Comparison of ENCODE assay signal across 8 cellular contexts in the genomic region with DNA sequence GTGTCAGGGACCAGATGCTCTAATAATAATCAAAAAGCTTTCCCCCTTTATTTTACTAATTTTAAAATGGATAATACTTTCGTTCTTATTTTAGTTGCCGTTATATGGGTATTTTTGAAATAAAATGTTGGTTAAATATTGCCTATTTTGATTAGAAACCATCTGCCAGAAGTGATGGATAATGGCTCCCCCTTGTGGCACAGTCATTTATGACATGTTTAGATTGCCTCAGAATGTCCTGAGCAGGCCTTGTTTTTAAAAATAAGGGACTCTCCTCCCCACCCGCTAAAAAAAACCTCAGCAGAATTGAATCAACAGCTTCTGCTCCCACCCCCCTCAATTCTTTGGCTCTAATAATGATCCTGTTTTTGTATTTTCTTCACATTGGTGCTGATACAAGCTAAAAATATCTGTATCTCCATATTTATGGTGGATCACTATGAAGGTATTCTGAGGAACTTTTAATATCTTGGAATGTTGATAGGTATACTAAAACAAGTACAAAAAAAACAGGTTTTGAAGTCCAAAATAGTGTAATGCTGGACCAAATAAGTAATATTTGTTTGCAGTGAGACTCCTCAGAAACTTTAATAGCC. TPM values are rescaled to one million over a fixed set of nuclear protein-coding genes. Genes with fewer than 3 reads are reported as not detected.
DNase-seq lines count a peak whose midpoint lies in the region; ATAC-seq and TF ChIP-seq lines count a peak whose summit lies in the region.

No MANE protein-coding gene starts in this region.

- no peak overlapping the region for H3K4me2 ChIP-seq in PC-9
- H3K4me2 ChIP-seq in neuronal stem cell (ENCODE audit: insufficient read depth, low read length, poor library complexity, severe bottlenecking): no peak overlapping the region

- H3K9me3 ChIP-seq in PC-9 (ENCODE audit: insufficient read depth, low read depth): no peaks in the 10 kb centered on the region
- no peaks in the 10 kb centered on the region for H3K9me3 ChIP-seq in neuronal stem cell (replicated peaks in 1 of 2; ENCODE audit: control insufficient read depth in 2 of 2, insufficient read depth in 1 of 2, low read depth in 1 of 2, low read length in 2 of 2)
- no peaks in the 10 kb centered on the region for H3K9me3 ChIP-seq in testis

- H3K27me3 ChIP-seq in PC-9 (ENCODE audit: insufficient read depth, low read depth) (no peaks in the 10 kb centered on the region), neuronal stem cell (ENCODE audit: control insufficient read depth in 3 of 3, insufficient read depth in 3 of 3, low read depth in 1 of 3, low read length in 3 of 3) (no peaks in the 10 kb centered on the region), testis (no peaks in the 10 kb centered on the region)

- H3K4ac ChIP-seq in neuronal stem cell (ENCODE audit: low read length): no peak overlapping the region

- H3K27me3 Mint-ChIP-seq in activated T-helper 1 cell treated with anti-CD3 and anti-CD28 coated beads, Interleukin-12 subunit alpha, Interleukin-12 subunit beta, Interleukin-2, Interleukin-4 antibody, amounts not matched to agents 30 ng/mL and 10 ng/mL and 1 ng/mL, durations not matched to agents 14 hours and 24 hours and 36 hours (ENCODE audit: insufficient read depth): no peaks in the 10 kb centered on the region

- H3K79me2 ChIP-seq in PC-9 (ENCODE audit: low read depth): peaks cover 18% of the 10 kb centered on the region

- H4K91ac ChIP-seq in neuronal stem cell (ENCODE audit: low read depth, low read length, poor library complexity): no peak overlapping the region

- no peak overlapping the region for H2BK120ac ChIP-seq in neuronal stem cell (ENCODE audit: low read depth, low read length)

- WGBS in neuronal stem cell (ENCODE audit: extremely low coverage in 2 of 2, insufficient read length in 2 of 2, insufficient replicate concordance in 1 of 2), 2 donors: no CpG with 5 or more reads among the region's 3 CpGs
- WGBS in testis, 2 donors: 13 to 24% methylated on average over 3 of the region's 3 CpGs

- H3K36me3 ChIP-seq in PC-9 (ENCODE audit: low read depth): no peaks in the 10 kb centered on the region
- peaks cover 0 to 13% of the 10 kb centered on the region in 2 donors for H3K36me3 ChIP-seq in neuronal stem cell (replicated peaks in 1 of 2; ENCODE audit: control insufficient read depth in 2 of 2, insufficient read depth in 2 of 2, low read length in 2 of 2)
- H3K36me3 ChIP-seq in testis (ENCODE audit: low read depth, missing control alignments): no peaks in the 10 kb centered on the region

- intact Hi-C loops in PC-9 (cut with micrococcal nuclease; ENCODE audit: unreplicated experiment) (loop anchor here (1.0 to 5.0 kb wide), 2 partner anchors 87 to 102 kb away; no protein-coding TSS in a partner anchor), testis (cut with DNase I; ENCODE audit: low total_unique reads) (no loop called here)
- intact Hi-C loops in activated T-helper 1 cell treated with anti-CD3 and anti-CD28 coated beads, Interleukin-12 subunit alpha, Interleukin-12 subunit beta, Interleukin-2, Interleukin-4 antibody, amounts not matched to agents 30 ng/mL and 10 ng/mL and 1 ng/mL, durations not matched to agents 14 hours and 24 hours and 36 hours (cut with micrococcal nuclease): loop anchor here (1.0 to 5.0 kb wide), 4 partner anchors 63 to 222 kb away; a partner anchor contains a TSS

- H3K4me1 ChIP-seq in PC-9 (replicated peaks; ENCODE audit: insufficient read depth) (0 out of 2 replicates have a peak, but pooled peaks cover 3% of the 10 kb centered on the region), neuronal stem cell (ENCODE audit: control insufficient read depth in 2 of 2, insufficient read depth in 1 of 2, low read depth in 1 of 2, low read length in 2 of 2) (no peaks in the 10 kb centered on the region), testis (no peaks in the 10 kb centered on the region)

- CTCF ChIA-PET in PC-9 (lab: Charles Lee): interaction anchor here (0.6 to 1.6 kb wide), 7 partner anchors 61 to 642 kb away, joined by 3 to 8 read pairs (median 4); no protein-coding TSS in a partner anchor

- no peak overlapping the region for H2BK12ac ChIP-seq in neuronal stem cell (ENCODE audit: low read length)

- H3K9ac ChIP-seq in neuronal stem cell (ENCODE audit: low read depth, low read length, poor library complexity): no peak overlapping the region

- ATAC-seq in GM21619 (IDR thresholded peaks at IDR 0.05; ENCODE audit: unreplicated experiment): no peak

- no peak overlapping the region for H3K4me3 Mint-ChIP-seq in activated T-helper 1 cell treated with anti-CD3 and anti-CD28 coated beads, Interleukin-12 subunit alpha, Interleukin-12 subunit beta, Interleukin-2, Interleukin-4 antibody, amounts not matched to agents 30 ng/mL and 10 ng/mL and 1 ng/mL, durations not matched to agents 14 hours and 24 hours and 36 hours

- no peak overlapping the region for H2BK5ac ChIP-seq in neuronal stem cell (ENCODE audit: low read length)

- no peak for TF ChIP-seq POLR2A in testis (IDR thresholded peaks at IDR 0.05)

- H4K20me1 ChIP-seq in PC-9 (ENCODE audit: insufficient read depth): peaks cover 8% of the 10 kb centered on the region; the same call in 1 of the 2 replicates

- no peaks in the 10 kb centered on the region for H3K9me3 Mint-ChIP-seq in activated T-helper 1 cell treated with anti-CD3 and anti-CD28 coated beads, Interleukin-12 subunit alpha, Interleukin-12 subunit beta, Interleukin-2, Interleukin-4 antibody, amounts not matched to agents 30 ng/mL and 10 ng/mL and 1 ng/mL, durations not matched to agents 14 hours and 24 hours and 36 hours

- peaks cover 6% of the 10 kb centered on the region for H3K36me3 Mint-ChIP-seq in activated T-helper 1 cell treated with anti-CD3 and anti-CD28 coated beads, Interleukin-12 subunit alpha, Interleukin-12 subunit beta, Interleukin-2, Interleukin-4 antibody, amounts not matched to agents 30 ng/mL and 10 ng/mL and 1 ng/mL, durations not matched to agents 14 hours and 24 hours and 36 hours (ENCODE audit: low read depth)

- DNase-seq in EL (peak; percentile 66), HUDEP-2 (lab: John Stamatoyannopoulos, UW; ENCODE audit: unreplicated experiment in 76 of 76) (peak in 58 of 76 experiments; percentile 1 to 76 (median 32)), PC-9 (peak; percentile 40 to 55), fibroblast of pulmonary artery (ENCODE audit: low read depth) (peak; percentile 87), neuronal stem cell (ENCODE audit: low spot score) (peak; percentile 75), testis (peak; percentile 84)
- peak; percentile 51 for DNase-seq in activated T-helper 1 cell treated with anti-CD3 and anti-CD28 coated beads, Interleukin-12 subunit alpha, Interleukin-12 subunit beta, Interleukin-2, Interleukin-4 antibody, amounts not matched to agents 30 ng/mL and 10 ng/mL and 1 ng/mL, durations not matched to agents 14 hours and 24 hours and 36 hours (ENCODE audit: low spot score)

- no peak overlapping the region for H3K23ac ChIP-seq in neuronal stem cell (ENCODE audit: low read depth, low read length, poor library complexity)

- H2AK5ac ChIP-seq in neuronal stem cell (ENCODE audit: low read depth, low read length): no peak overlapping the region

- H3K79me1 ChIP-seq in neuronal stem cell (ENCODE audit: low read depth, low read length): no peaks in the 10 kb centered on the region

- H3K9me2 ChIP-seq in PC-9 (ENCODE audit: insufficient read depth): no peaks in the 10 kb centered on the region

- H3K4me1 Mint-ChIP-seq in activated T-helper 1 cell treated with anti-CD3 and anti-CD28 coated beads, Interleukin-12 subunit alpha, Interleukin-12 subunit beta, Interleukin-2, Interleukin-4 antibody, amounts not matched to agents 30 ng/mL and 10 ng/mL and 1 ng/mL, durations not matched to agents 14 hours and 24 hours and 36 hours (ENCODE audit: low read depth): peaks cover 25% of the 10 kb centered on the region

- H3K18ac ChIP-seq in neuronal stem cell (ENCODE audit: low read length): no peak overlapping the region

- no peak overlapping the region for H4K8ac ChIP-seq in neuronal stem cell (ENCODE audit: low read depth, low read length)

- H3K14ac ChIP-seq in neuronal stem cell (ENCODE audit: low read length): no peak overlapping the region

- POLR2A ChIA-PET in PC-9 (lab: Charles Lee; ENCODE audit: unreplicated experiment): interaction anchor here (0.7 kb wide), 1 partner anchor 63 kb away, joined by 14 read pairs; a partner anchor contains a TSS

- H3F3A ChIP-seq in PC-9 (ENCODE audit: insufficient read depth, low read depth): peaks cover 19% of the 10 kb centered on the region; the same call in 1 of the 2 replicates

- no peak overlapping the region for H2AFZ ChIP-seq in PC-9
- no peak overlapping the region for H2AFZ ChIP-seq in neuronal stem cell (ENCODE audit: low read length)

- H3K27ac ChIP-seq in PC-9 (no peak overlapping the region; the same call in 1 of the 2 replicates), neuronal stem cell (replicated peaks; ENCODE audit: low read length) (no peak overlapping the region), testis (no peak overlapping the region)

- H3K4me3 ChIP-seq in PC-9 (no peak overlapping the region), fibroblast of pulmonary artery (replicated peaks; ENCODE audit: low read depth, low read length) (no peak overlapping the region), neuronal stem cell (ENCODE audit: low read length in 2 of 2) (no peak overlapping the region), testis (no peak overlapping the region)

- no TSS peak for BruUV-seq in PC-9 (replicated peaks; lab: Mats Ljungman, UMichigan)

- H3K27ac Mint-ChIP-seq in activated T-helper 1 cell treated with anti-CD3 and anti-CD28 coated beads, Interleukin-12 subunit alpha, Interleukin-12 subunit beta, Interleukin-2, Interleukin-4 antibody, amounts not matched to agents 30 ng/mL and 10 ng/mL and 1 ng/mL, durations not matched to agents 14 hours and 24 hours and 36 hours: no peak overlapping the region

- no peak overlapping the region for H2BK15ac ChIP-seq in neuronal stem cell (ENCODE audit: low read length)

- TF ChIP-seq CTCF in PC-9 (conservative IDR thresholded peaks at IDR 0.05) (peak; percentile 92), fibroblast of pulmonary artery (IDR thresholded peaks at IDR 0.05; ENCODE audit: low read length, missing control alignments) (peak; percentile 68), testis (IDR thresholded peaks at IDR 0.05) (peak; percentile 75 to 89 (median 84))

RNA-seq across cellular contexts. Expression of a gene that starts 38.8 kb away (rescaled TPM):
- 19.5 and 29.1 TPM in 2 replicates for total RNA-seq in PC-9 (2021)
- 9.0 and 11.0 TPM in 2 replicates for total RNA-seq in activated T-helper 1 cell treated with anti-CD3 and anti-CD28 coated beads, Interleukin-12 subunit alpha, Interleukin-12 subunit beta, Interleukin-2, Interleukin-4 antibody, amounts not matched to agents 30 ng/mL and 10 ng/mL and 1 ng/mL, durations not matched to agents 14 hours and 24 hours and 36 hours
- 36.4 TPM for polyA plus RNA-seq in neuronal stem cell (2013, experiment 1 of 2)
- polyA plus RNA-seq in neuronal stem cell (2013, experiment 2 of 2): 36.2 TPM
- total RNA-seq in testis: 10 to 100 TPM; 21.7 to 31.4 TPM
- polyA plus RNA-seq in testis (ENCODE audit: insufficient read depth, low read depth, low replicate concordance): 27.9 TPM

RNA-seq across cellular contexts. Expression of a gene that starts 39.2 kb away (rescaled TPM):
- total RNA-seq in PC-9 (2021) (36.4 and 52.0 TPM in 2 replicates), testis (10 to 100 TPM; 26.6 to 35.3 TPM)
- 30.9 and 31.2 TPM in 2 replicates for total RNA-seq in activated T-helper 1 cell treated with anti-CD3 and anti-CD28 coated beads, Interleukin-12 subunit alpha, Interleukin-12 subunit beta, Interleukin-2, Interleukin-4 antibody, amounts not matched to agents 30 ng/mL and 10 ng/mL and 1 ng/mL, durations not matched to agents 14 hours and 24 hours and 36 hours
- polyA plus RNA-seq in neuronal stem cell (2013, experiment 1 of 2): 22.0 TPM
- polyA plus RNA-seq in neuronal stem cell (2013, experiment 2 of 2): 21.6 TPM
- polyA plus RNA-seq in testis (ENCODE audit: insufficient read depth, low read depth, low replicate concordance): 13.9 TPM

Comparison
In these comparisons a context has a peak if more than half of its experiments do, and no peak if none do; other contexts are left out.
1. DNase-seq: peak in every context shown above with its lines; median percentile 87 in fibroblast of pulmonary artery; 84 in testis; 75 in neuronal stem cell; 66 in EL; 51 in activated T-helper 1 cell treated with anti-CD3 and anti-CD28 coated beads, Interleukin-12 subunit alpha, Interleukin-12 subunit beta, Interleukin-2, Interleukin-4 antibody, amounts not matched to agents 30 ng/mL and 10 ng/mL and 1 ng/mL, durations not matched to agents 14 hours and 24 hours and 36 hours; 48 in PC-9; 32 in HUDEP-2.